Comparison of ENCODE assay signal across 8 cellular contexts in genomic region chr18:79679552-79680099, GRCh38. TPM values are rescaled to one million over a fixed set of nuclear protein-coding genes. Genes with fewer than 3 reads are reported as not detected.
DNase-seq lines count a peak whose midpoint lies in the region; ATAC-seq, FAIRE-seq and TF ChIP-seq lines count a peak whose summit lies in the region.

Gene CTDP1, plus strand, starts transcription at chr18:79679803. Its CDS starts 145 bp downstream, at chr18:79679948.

- no peaks in the 10 kb centered on the region for H3K9me2 ChIP-seq in SK-N-SH

- H3K27ac ChIP-seq in SK-N-SH (ENCODE audit: low read depth in 2 of 2, low read length in 1 of 2) (peak within 1 kb of the TSS; percentile 89 to 98), pancreas (peak within 1 kb of the TSS; percentile 98 to 99 (median 98)), thymus (ENCODE audit: low read depth) (peak within 1 kb of the TSS; percentile 98)

- H4K20me1 ChIP-seq in SK-N-SH (ENCODE audit: insufficient read depth): peaks cover 44% of the 10 kb centered on the region

- TF ChIP-seq CTCF in GM10266 (IDR thresholded peaks at IDR 0.05; ENCODE audit: control insufficient read depth, insufficient read depth, low read depth, missing control alignments) (no peak), HFF-Myc (IDR thresholded peaks at IDR 0.05; ENCODE audit: low read depth, low read length, missing control alignments) (no peak), SK-N-SH (IDR thresholded peaks at IDR 0.05) (no peak), pancreas (IDR thresholded peaks at IDR 0.05) (no peak)

- peaks cover 60% of the 10 kb centered on the region for H3K36me3 Mint-ChIP-seq in activated naive CD8-positive, alpha-beta T cell treated with anti-CD3 and anti-CD28 coated beads for 36 hours

- peak within 1 kb of the TSS; percentile 93 for H3K9ac ChIP-seq in SK-N-SH

- H3K4me3 Mint-ChIP-seq in activated naive CD8-positive, alpha-beta T cell treated with anti-CD3 and anti-CD28 coated beads for 36 hours: peak within 1 kb of the TSS; percentile 90

- POLR2A ChIA-PET in SK-N-SH (lab: Yijun Ruan, JAX): interaction anchor here (0.7 kb wide), 1 partner anchor 16 kb away, joined by 3 read pairs; no protein-coding TSS in a partner anchor

- H3K9me3 Mint-ChIP-seq in activated naive CD8-positive, alpha-beta T cell treated with anti-CD3 and anti-CD28 coated beads for 36 hours: peaks cover 2% of the 10 kb centered on the region

- peaks cover 57% of the 10 kb centered on the region for H3K4me1 Mint-ChIP-seq in activated naive CD8-positive, alpha-beta T cell treated with anti-CD3 and anti-CD28 coated beads for 36 hours

- H3K4me3 ChIP-seq in HFF-Myc (replicated peaks; ENCODE audit: low read depth, low read length) (peak within 1 kb of the TSS; percentile 58), SK-N-SH (ENCODE audit: low read depth in 2 of 2, low read length in 1 of 2) (peak within 1 kb of the TSS; percentile 91 to 95), pancreas (peak within 1 kb of the TSS; percentile 48 to 99 (median 89)), thymus (ENCODE audit: low read length) (peak within 1 kb of the TSS; percentile 59)

- no peaks in the 10 kb centered on the region for H3F3A ChIP-seq in SK-N-SH (replicated peaks; ENCODE audit: insufficient read depth)

- TF ChIP-seq RAD21 in SK-N-SH (IDR thresholded peaks at IDR 0.05; ENCODE audit: low read length): no peak

- WGBS in SK-N-SH (ENCODE audit: low lambda C conversion rate): 0% methylated on average over 3 of the region's 88 CpGs
- 0% methylated on average over 58 to 88 of the region's 88 CpGs for WGBS in pancreas, 2 donors
- under 1% methylated on average over 88 of the region's 88 CpGs for WGBS in thymus

- no peak for FAIRE-seq in pancreas (lab: Jason Lieb, UNC)

- H3K9me3 ChIP-seq in SK-N-SH (no peaks in the 10 kb centered on the region), pancreas (no peaks in the 10 kb centered on the region), thymus (ENCODE audit: control insufficient read depth) (no peaks in the 10 kb centered on the region)

- TF ChIP-seq EP300 in SK-N-SH (IDR thresholded peaks at IDR 0.05; ENCODE audit: borderline replicate concordance in 1 of 2, low read depth in 1 of 2, low read length in 1 of 2): no peak

- H3K4me1 ChIP-seq in SK-N-SH (ENCODE audit: control insufficient read depth in 1 of 2, insufficient read depth in 2 of 2, low read depth in 1 of 2, low read length in 1 of 2) (peaks cover 5 to 32% of the 10 kb centered on the region in 2 experiments; a peak in 3 of 4 replicates), pancreas (peaks cover 6 to 34% (median 14%) of the 10 kb centered on the region in 3 donors), thymus (ENCODE audit: control insufficient read depth, insufficient read depth, low read length) (peaks cover 35% of the 10 kb centered on the region)

- peaks cover 5 to 10% of the 10 kb centered on the region in 2 experiments for H3K36me3 ChIP-seq in SK-N-SH (replicated peaks in 1 of 2; ENCODE audit: control insufficient read depth in 1 of 2, insufficient read depth in 2 of 2, low read length in 1 of 2)
- H3K36me3 ChIP-seq in pancreas: no peaks in the 10 kb centered on the region
- peaks cover 2% of the 10 kb centered on the region for H3K36me3 ChIP-seq in thymus (ENCODE audit: control insufficient read depth, insufficient read depth)

- CTCF ChIA-PET in SK-N-SH (lab: Yijun Ruan, JAX): interaction anchor here (0.6 to 0.7 kb wide), 2 partner anchors 35 to 134 kb away, joined by 3 to 4 read pairs; no protein-coding TSS in a partner anchor

- H3K27me3 Mint-ChIP-seq in activated naive CD8-positive, alpha-beta T cell treated with anti-CD3 and anti-CD28 coated beads for 36 hours: no peaks in the 10 kb centered on the region

- ATAC-seq in Right ventricle myocardium superior (ENCODE audit: poor library complexity): peak; percentile 89
- ATAC-seq in pancreas: peak; percentile 74 to 87 (median 84)

- no peaks in the 10 kb centered on the region for H3K27me3 ChIP-seq in SK-N-SH (ENCODE audit: insufficient read depth)
- no peaks in the 10 kb centered on the region for H3K27me3 ChIP-seq in pancreas
- no peaks in the 10 kb centered on the region for H3K27me3 ChIP-seq in thymus (ENCODE audit: control insufficient read depth, insufficient read depth)

- DNase-seq in GM10266 (ENCODE audit: extremely low spot score) (peak; percentile 96), HFF-Myc (ENCODE audit: extremely low read depth, low read depth) (peak; percentile 52), NAMALWA (ENCODE audit: low spot score) (peak; percentile 92), SK-N-SH (peak; percentile 94), Right ventricle myocardium superior (peak; percentile 96), pancreas (peak; percentile 86 to 97 (median 92))
- DNase-seq in activated naive CD8-positive, alpha-beta T cell treated with anti-CD3 and anti-CD28 coated beads for 36 hours: peak; percentile 90

- peak within 1 kb of the TSS; percentile 99 for H3K27ac Mint-ChIP-seq in activated naive CD8-positive, alpha-beta T cell treated with anti-CD3 and anti-CD28 coated beads for 36 hours

- H3K79me2 ChIP-seq in SK-N-SH (ENCODE audit: insufficient read depth): peaks cover 60% of the 10 kb centered on the region

- intact Hi-C loops in Right ventricle myocardium superior (cut with DNase I): no loop called here
- intact Hi-C loops in pancreas (cut with DNase I): no loop called here

- H3K4me2 ChIP-seq in SK-N-SH: peak within 1 kb of the TSS; percentile 97

- peak within 1 kb of the TSS; percentile 73 for H2AFZ ChIP-seq in SK-N-SH (ENCODE audit: low read depth)

TF ChIP-seq in SK-N-SH, 30 proteins besides CTCF, POLR2A, EP300 and RAD21:
- TF ChIP-seq FOSL2 (IDR thresholded peaks at IDR 0.05; ENCODE audit: borderline replicate concordance, low read depth) (no peak), TAF1 (IDR thresholded peaks at IDR 0.05; ENCODE audit: borderline replicate concordance, low read depth, low read length) (0 out of 2 replicates have a peak, but pooled peaks have one; percentile 33), YY1 (IDR thresholded peaks at IDR 0.05; ENCODE audit: low read depth) (peak; percentile 3; the same call in 1 of the 2 replicates), CHD2 (IDR thresholded peaks at IDR 0.05; ENCODE audit: low read length, partially characterized antibody) (no peak), TCF12 (IDR thresholded peaks at IDR 0.05) (peak; percentile 17; the same call in 1 of the 2 replicates), GABPA (IDR thresholded peaks at IDR 0.05; ENCODE audit: low read depth) (peak; percentile 65), PBX3 (IDR thresholded peaks at IDR 0.05) (no peak), SIN3A (IDR thresholded peaks at IDR 0.05; ENCODE audit: borderline replicate concordance, low read depth, low read length) (peak; percentile 74; the same call in 1 of the 2 replicates), RFX5 (IDR thresholded peaks at IDR 0.05; ENCODE audit: low read length) (no peak), USF2 (IDR thresholded peaks at IDR 0.05; ENCODE audit: borderline replicate concordance, low read depth, low read length) (no peak), GATA2 (CRISPR knock-in tag; IDR thresholded peaks at IDR 0.05) (no peak), MXI1 (IDR thresholded peaks at IDR 0.05; ENCODE audit: low read depth, low read length) (no peak; the same call in 1 of the 2 replicates), ELF1 (IDR thresholded peaks at IDR 0.05) (peak; percentile 95)

RNA-seq across cellular contexts. Expression of gene CTDP1, which starts in this region (rescaled TPM):
- polyA plus RNA-seq in SK-N-SH (2012; rRNA removed) (11.9 and 15.6 TPM in 2 replicates), pancreas (10 to 100 TPM; 12.5 to 14.4 TPM), thymus (26.4 TPM)
- polyA plus RNA-seq in SK-N-SH (2012; cell fraction: cytosol; rRNA removed): 6.9 and 9.3 TPM in 2 replicates
- polyA plus RNA-seq in SK-N-SH (2012; cell fraction: nucleus; rRNA removed): 26.6 and 34.8 TPM in 2 replicates
- 10 to 100 TPM; 44.4 to 44.6 TPM for total RNA-seq in activated naive CD8-positive, alpha-beta T cell treated with anti-CD3 and anti-CD28 coated beads for 36 hours
- total RNA-seq in Right ventricle myocardium superior (8.7 TPM), pancreas (10 to 100 TPM in 4 of 6 donors, 1 to 10 TPM in 2; 9.8 to 13.8 (median 10.2) TPM)

Comparison
In these comparisons a context has a peak if more than half of its experiments do, and no peak if none do; other contexts are left out.
1. Peak in every context shown above with its lines: DNase-seq, ATAC-seq, H3K4me3 ChIP-seq and H3K27ac ChIP-seq.